In genomic region chr12:12555656-12556055, GRCh38 we compare ENCODE assay signal across 23 cellular contexts. TPM values are rescaled to one million over a fixed set of nuclear protein-coding genes. Genes with fewer than 3 reads are reported as not detected.
DNase-seq lines count a peak whose midpoint lies in the region; ATAC-seq, FAIRE-seq and TF ChIP-seq lines count a peak whose summit lies in the region.
"Had no signal": no experiment of that assay in that cellular context is flagged by ENCODE, and none has a peak within 500 bp of the region (broad histone marks: within the 10 kb centered on the region; RNA-seq: fewer than 3 reads in every experiment).

No MANE protein-coding gene starts in this region.

- H3K27ac ChIP-seq in CD4-positive, CD25-positive, alpha-beta regulatory T cell (ENCODE audit: insufficient read depth, low read length, poor library complexity, severe bottlenecking): peak overlapping the region; percentile 1
- H3K27ac ChIP-seq in HEK293 (ENCODE audit: extremely low read depth, low read depth, low read length) (no peak overlapping the region), GM12878 (ENCODE audit: control insufficient read depth, insufficient read depth) (no peak overlapping the region)
- H3K27ac ChIP-seq: A549; BLaER1 treated with 17β-estradiol and CSF1 and Interleukin-3, amounts not matched to agents 10 nM and 100 nM had no signal

- H3K4me1 ChIP-seq in CD4-positive, CD25-positive, alpha-beta regulatory T cell (ENCODE audit: control insufficient read depth, insufficient read depth, low read length, poor library complexity, severe bottlenecking): peaks cover 55% of the 10 kb centered on the region
- H3K4me1 ChIP-seq in HEK293 (ENCODE audit: control insufficient read depth, insufficient read depth, low read length) (peaks cover 6% of the 10 kb centered on the region; the same call in 1 of the 2 replicates), GM12878 (ENCODE audit: control insufficient read depth, insufficient read depth, low read length) (peaks cover 16% of the 10 kb centered on the region)

- H3K4me1 Mint-ChIP-seq in CD4-positive, CD25-positive, alpha-beta regulatory T cell: peaks cover 40 to 71% (median 53%) of the 10 kb centered on the region in 4 donors
- peaks cover 19% of the 10 kb centered on the region for H3K4me1 Mint-ChIP-seq in progenitor cell of endocrine pancreas (ENCODE audit: low read depth)

- no peak for TF ChIP-seq CTCF in HEK293 (tag by site-specific recombination; IDR thresholded peaks at IDR 0.05)
- no peak for TF ChIP-seq CTCF in GM12878 (IDR thresholded peaks at IDR 0.05 in 2 of 3, conservative IDR thresholded peaks at IDR 0.05 in 1 of 3; ENCODE audit: control insufficient read depth in 2 of 3, extremely low read depth in 1 of 3, insufficient read depth in 1 of 3, low read depth in 3 of 3, low read length in 3 of 3)
- TF ChIP-seq CTCF in progenitor cell of endocrine pancreas (IDR thresholded peaks at IDR 0.05; ENCODE audit: unreplicated experiment): no peak

- peaks cover 72% of the 10 kb centered on the region for H3K79me2 ChIP-seq in GM12878 (ENCODE audit: control insufficient read depth, insufficient read depth, low read length)

- intact Hi-C loops in GM12878 (cut with micrococcal nuclease; ENCODE audit: unreplicated experiment): no loop called here

- no peaks in the 10 kb centered on the region for H3K9me3 Mint-ChIP-seq in CD4-positive, CD25-positive, alpha-beta regulatory T cell
- H3K9me3 Mint-ChIP-seq in progenitor cell of endocrine pancreas (ENCODE audit: low read depth): no peaks in the 10 kb centered on the region
- H3K9me3 Mint-ChIP-seq: CD14-positive monocyte, GM23338 had no signal

- peaks cover 19% of the 10 kb centered on the region for H3K36me3 ChIP-seq in CD4-positive, CD25-positive, alpha-beta regulatory T cell (ENCODE audit: control insufficient read depth, insufficient read depth, low read length)
- H3K36me3 ChIP-seq in HEK293 (ENCODE audit: control insufficient read depth in 2 of 2, insufficient read depth in 1 of 2, low read length in 2 of 2) (peaks cover 5 to 12% of the 10 kb centered on the region in 2 experiments), GM12878 (ENCODE audit: control insufficient read depth in 2 of 2, insufficient read depth in 2 of 2, low read length in 1 of 2) (peaks cover 0 to 2% of the 10 kb centered on the region in 2 experiments; a peak in 2 of 4 replicates)
- H3K36me3 ChIP-seq: BE2C had no signal

- SMC1A ChIA-PET in GM12878 (lab: Charles Lee; ENCODE audit: uncharacterized antibody, unreplicated experiment): interaction anchor here (1.0 to 5.6 kb wide), 25 partner anchors 8 to 181 kb away, joined by 3 to 34 read pairs (median 5); partner anchors contain the start of gene DUSP16

- H3K9ac ChIP-seq in GM12878 (ENCODE audit: control insufficient read depth, insufficient read depth, low read length): no peak overlapping the region
- H3K9ac ChIP-seq: BLaER1 treated with 17β-estradiol and CSF1 and Interleukin-3, amounts not matched to agents 10 nM and 100 nM had no signal

- H3K4me2 ChIP-seq in GM12878 (ENCODE audit: control insufficient read depth, insufficient read depth): peak overlapping the region; percentile 7; the same call in 1 of the 2 replicates
- H3K4me2 ChIP-seq: BLaER1 treated with 17β-estradiol and CSF1 and Interleukin-3, amounts not matched to agents 10 nM and 100 nM; GM23338 had no signal

- WGBS in GM12878 (ENCODE audit: insufficient coverage, insufficient replicate concordance, low lambda C conversion rate, missing lambda C conversion rate): 96% methylated on average over 4 of the region's 4 CpGs

- no peak for TF ChIP-seq RAD21 in GM12878 (IDR thresholded peaks at IDR 0.05; ENCODE audit: insufficient read depth, low read depth, low read length)

- no peak for ATAC-seq in CD4-positive, CD25-positive, alpha-beta regulatory T cell (ENCODE audit: low read depth in 2 of 2)
- no peak for ATAC-seq in GM12878
- ATAC-seq: A549, GM23338 had no signal

- H4K20me1 ChIP-seq in GM12878 (ENCODE audit: control insufficient read depth, insufficient read depth): no peaks in the 10 kb centered on the region

- TF ChIP-seq EP300 in GM12878 (IDR thresholded peaks at IDR 0.05; ENCODE audit: borderline replicate concordance in 1 of 2, control insufficient read depth in 1 of 2, low read depth in 2 of 2, low read length in 2 of 2): no peak

- FAIRE-seq in GM12878 (lab: Jason Lieb, UNC): no peak
- FAIRE-seq: A549, H54 had no signal

- H3K9me3 ChIP-seq in CD4-positive, CD25-positive, alpha-beta regulatory T cell (ENCODE audit: control insufficient read depth in 2 of 2, low read length in 2 of 2): no peaks in the 10 kb centered on the region
- H3K9me3 ChIP-seq in HEK293 (ENCODE audit: control insufficient read depth, insufficient read depth, low read depth, low read length) (no peaks in the 10 kb centered on the region), GM12878 (replicated peaks; ENCODE audit: control insufficient read depth, insufficient read depth, low read length) (no peaks in the 10 kb centered on the region)
- H3K9me3 ChIP-seq: A549; BE2C; BLaER1 treated with 17β-estradiol and CSF1 and Interleukin-3, amounts not matched to agents 10 nM and 100 nM; HAP-1 had no signal

- peak overlapping the region; percentile 46 to 87 (median 72) for H3K4me3 Mint-ChIP-seq in CD4-positive, CD25-positive, alpha-beta regulatory T cell
- no peak overlapping the region for H3K4me3 Mint-ChIP-seq in progenitor cell of endocrine pancreas (ENCODE audit: low read depth)
- H3K4me3 Mint-ChIP-seq: CD14-positive monocyte, GM23338 had no signal

- RAD21 ChIA-PET in GM12878 (lab: Charles Lee; ENCODE audit: unreplicated experiment): interaction anchor here (0.7 to 3.5 kb wide), 22 partner anchors 7 to 181 kb away, joined by 3 to 32 read pairs (median 6); partner anchors contain the start of gene DUSP16

- in situ Hi-C loops in GM12878 (cut with MboI): loop anchor here (5.0 kb wide), 1 partner anchor 162 kb away; the partner anchor contains the start of gene CDKN1B

- CTCF ChIA-PET in HEK293 (lab: Yijun Ruan, JAX) (interaction anchor here (0.6 to 0.7 kb wide), 3 partner anchors 61 to 434 kb away, joined by 3 to 5 read pairs (median 3); no protein-coding TSS in a partner anchor), GM12878 (lab: Yijun Ruan, JAX) (interaction anchor here (0.9 to 3.4 kb wide), 12 partner anchors 8 to 180 kb away, joined by 3 to 13 read pairs (median 4); partner anchors contain the start of gene DUSP16)

- peak overlapping the region; percentile 79 for H3K4me3 ChIP-seq in CD4-positive, CD25-positive, alpha-beta regulatory T cell (ENCODE audit: low read depth, low read length)
- no peak overlapping the region for H3K4me3 ChIP-seq in HEK293 (ENCODE audit: low read depth, low read length)
- H3K4me3 ChIP-seq in GM12878: no peak overlapping the region
- H3K4me3 ChIP-seq: A549; BLaER1 treated with 17β-estradiol and CSF1 and Interleukin-3, amounts not matched to agents 10 nM and 100 nM; GM23338; HAP-1 had no signal

- TF ChIP-seq POLR2A in GM12878 (IDR thresholded peaks at IDR 0.05; ENCODE audit: low read depth, low read length): no peak

- POLR2A ChIA-PET in HEK293 (lab: Yijun Ruan, JAX) (interaction anchor here (0.7 kb wide), 1 partner anchor 330 kb away, joined by 3 read pairs; no protein-coding TSS in a partner anchor), GM12878 (lab: Charles Lee) (interaction anchor here (1.0 to 2.2 kb wide), 12 partner anchors 8 to 198 kb away, joined by 3 to 17 read pairs (median 6); partner anchors contain the start of gene BORCS5)

- peaks cover 24% of the 10 kb centered on the region for H3K36me3 Mint-ChIP-seq in CD4-positive, CD25-positive, alpha-beta regulatory T cell
- H3K36me3 Mint-ChIP-seq in progenitor cell of endocrine pancreas (ENCODE audit: insufficient read depth): peaks cover 28% of the 10 kb centered on the region
- H3K36me3 Mint-ChIP-seq: CD14-positive monocyte had no signal

- peak overlapping the region in 2 of 3 donors; percentile 1 to 34 for H3K27ac Mint-ChIP-seq in CD4-positive, CD25-positive, alpha-beta regulatory T cell
- H3K27ac Mint-ChIP-seq in progenitor cell of endocrine pancreas: peak overlapping the region; percentile 39
- H3K27ac Mint-ChIP-seq: CD14-positive monocyte had no signal

- DNase-seq in CD4-positive, CD25-positive, alpha-beta regulatory T cell: no peak
- DNase-seq in GM12878 (ENCODE audit: low read depth, low spot score) (no peak), progenitor cell of endocrine pancreas (ENCODE audit: low spot score, unreplicated experiment) (no peak), GM19238 (ENCODE audit: insufficient read length, low spot score) (no peak), NCI-H69 (lab: John Stamatoyannopoulos, UW) (no peak), NOMO-1 treated with dmso at 0.1 percent for 144 hours (lab: John Stamatoyannopoulos, UW; ENCODE audit: unreplicated experiment) (no peak)
- DNase-seq: 8988T; ACHN; AML-193; BE2C; Calu3; CD4-positive, alpha-beta memory T cell; COR-L47; DMS53; DMS79 treated with DMSO at 0.1 percent for 48 hours; GF-D8 had no signal

- H3K27me3 ChIP-seq in CD4-positive, CD25-positive, alpha-beta regulatory T cell (ENCODE audit: control insufficient read depth, insufficient read depth, low read length): no peaks in the 10 kb centered on the region
- no peaks in the 10 kb centered on the region for H3K27me3 ChIP-seq in GM12878 (replicated peaks in 1 of 2; ENCODE audit: control insufficient read depth in 2 of 2, insufficient read depth in 2 of 2, low read length in 1 of 2)
- H3K27me3 ChIP-seq: BE2C had no signal

- no peaks in the 10 kb centered on the region for H3K27me3 Mint-ChIP-seq in CD4-positive, CD25-positive, alpha-beta regulatory T cell
- H3K27me3 Mint-ChIP-seq in progenitor cell of endocrine pancreas: no peaks in the 10 kb centered on the region
- H3K27me3 Mint-ChIP-seq: CD4-positive, alpha-beta memory T cell had no signal

- no peak overlapping the region for H2AFZ ChIP-seq in GM12878 (ENCODE audit: control insufficient read depth, low read depth, low read length)
- H2AFZ ChIP-seq: GM23338 had no signal

- BruUV-seq in GM12878 (replicated peaks; lab: Mats Ljungman, UMichigan): no TSS peak

RNA-seq across cellular contexts. Expression of gene DUSP16, which starts 7.0 kb away (rescaled TPM):
- total RNA-seq in CD4-positive, CD25-positive, alpha-beta regulatory T cell: 108 TPM
- 10 to 100 TPM; 29.4 to 40.7 (median 30.2) TPM for polyA plus RNA-seq in CD4-positive, CD25-positive, alpha-beta regulatory T cell
- total RNA-seq in GM12878 (2013; cell fraction: nucleolus; rRNA removed): 142 and 202 TPM in 2 replicates
- total RNA-seq in GM12878 (2014; rRNA removed) (25.1 and 27.3 TPM in 2 replicates), GM12878 (2014; rRNA removed; fragmentation: Illumina TruSeq; extraction: Trizol) (33.0 and 33.9 TPM in 2 replicates), GM12878 (2021) (41.6 and 44.2 TPM in 2 replicates), progenitor cell of endocrine pancreas (67.5 and 74.6 TPM in 2 replicates)
- 17.2 TPM for polyA plus RNA-seq in GM12878 (2011; ENCODE audit: low read depth)
- polyA plus RNA-seq in GM12878 (2011; rRNA removed) (75.3 and 85.8 TPM in 2 replicates), GM12878 (2014; fragmentation: Illumina TruSeq; extraction: Trizol) (36.0 and 39.4 TPM in 2 replicates), GM12878 (2014; fragmentation: Nextera tagmentation; extraction: Ambion mirVana) (1 to 10 TPM; 3.9 to 5.0 TPM), GM12878 (2014; rRNA removed) (24.4 and 28.5 TPM in 2 replicates), GM12878 (2016; fragmentation: Nextera tagmentation; extraction: Ambion mirVana) (1 to 10 TPM; 8.5 to 9.7 TPM)
- 42.0 and 85.2 TPM in 2 replicates for polyA plus RNA-seq in GM12878 (2011; cell fraction: cytosol; rRNA removed)
- polyA plus RNA-seq in GM12878 (2011; cell fraction: nucleus; rRNA removed): 28.8 and 32.3 TPM in 2 replicates
- 21.7 and 33.5 TPM in 2 replicates for polyA plus RNA-seq in GM12878 (2012)
- 89.2 and 103 TPM in 2 replicates for polyA minus RNA-seq in GM12878 (2011; rRNA and poly(A)+ RNA removed)
- polyA minus RNA-seq in GM12878 (2011; cell fraction: cytosol; rRNA and poly(A)+ RNA removed): 32.7 and 33.5 TPM in 2 replicates
- polyA minus RNA-seq in GM12878 (2011; cell fraction: nucleus; rRNA and poly(A)+ RNA removed): 24.2 and 25.1 TPM in 2 replicates

RNA-seq across cellular contexts. Expression of gene CREBL2, which starts 56.0 kb away (rescaled TPM):
- total RNA-seq in CD4-positive, CD25-positive, alpha-beta regulatory T cell: 27.5 TPM
- 10 to 100 TPM; 60.7 to 73.4 (median 66.5) TPM for polyA plus RNA-seq in CD4-positive, CD25-positive, alpha-beta regulatory T cell
- total RNA-seq in GM12878 (2013; cell fraction: nucleolus; rRNA removed): 17.2 and 18.1 TPM in 2 replicates
- total RNA-seq in GM12878 (2014; rRNA removed): 17.7 and 23.0 TPM in 2 replicates
- 13.9 and 14.2 TPM in 2 replicates for total RNA-seq in GM12878 (2014; rRNA removed; fragmentation: Illumina TruSeq; extraction: Trizol)
- total RNA-seq in GM12878 (2021): 11.4 and 11.9 TPM in 2 replicates
- 5.5 TPM for polyA plus RNA-seq in GM12878 (2011; ENCODE audit: low read depth)
- 19.1 and 28.4 TPM in 2 replicates for polyA plus RNA-seq in GM12878 (2011; rRNA removed)
- polyA plus RNA-seq in GM12878 (2011; cell fraction: cytosol; rRNA removed): 10.0 and 11.6 TPM in 2 replicates
- polyA plus RNA-seq in GM12878 (2011; cell fraction: nucleus; rRNA removed): 5.3 and 6.3 TPM in 2 replicates
- 7.0 and 11.6 TPM in 2 replicates for polyA plus RNA-seq in GM12878 (2012)
- polyA plus RNA-seq in GM12878 (2014; fragmentation: Illumina TruSeq; extraction: Trizol): 13.1 and 15.5 TPM in 2 replicates
- polyA plus RNA-seq in GM12878 (2014; fragmentation: Nextera tagmentation; extraction: Ambion mirVana): 1 to 10 TPM; 4.6 to 5.2 TPM
- 10.1 and 10.7 TPM in 2 replicates for polyA plus RNA-seq in GM12878 (2014; rRNA removed)
- 10 to 100 TPM; 14.9 to 15.6 TPM for polyA plus RNA-seq in GM12878 (2016; fragmentation: Nextera tagmentation; extraction: Ambion mirVana)
- polyA minus RNA-seq in GM12878 (2011; rRNA and poly(A)+ RNA removed): 14.8 and 17.3 TPM in 2 replicates
- polyA minus RNA-seq in GM12878 (2011; cell fraction: cytosol; rRNA and poly(A)+ RNA removed): 4.9 and 6.1 TPM in 2 replicates
- polyA minus RNA-seq in GM12878 (2011; cell fraction: nucleus; rRNA and poly(A)+ RNA removed): 6.2 and 9.1 TPM in 2 replicates
- total RNA-seq in progenitor cell of endocrine pancreas: 18.5 and 18.8 TPM in 2 replicates
